24 cellular contexts compared by ENCODE assay signal in the genomic region with DNA sequence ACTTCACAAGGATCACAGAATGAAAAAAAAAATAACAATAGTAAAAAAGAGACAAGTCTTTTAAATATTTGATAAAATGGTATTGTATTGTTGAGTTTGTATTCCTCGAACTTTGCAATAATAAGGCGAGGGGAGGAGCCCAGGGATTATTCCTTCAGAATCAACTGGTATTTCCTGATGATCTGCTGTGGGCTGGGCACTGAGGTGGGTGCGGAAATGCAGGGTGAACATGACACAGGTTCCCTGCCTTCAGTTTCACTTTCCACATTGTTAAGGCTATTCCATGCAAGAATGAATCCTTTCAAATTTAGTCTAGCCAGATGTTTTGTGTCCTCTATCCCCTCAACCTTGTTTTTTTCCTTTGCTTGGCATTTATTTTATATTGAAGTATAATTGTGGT.
"Had no signal": no experiment of that assay in that cellular context is flagged by ENCODE, and none has a peak within 500 bp of the region (broad histone marks: within the 10 kb centered on the region; RNA-seq: fewer than 3 reads in every experiment).

No MANE protein-coding gene starts in this region.

- DNase-seq: activated CD4-positive, alpha-beta T cell treated with anti-CD3 and anti-CD28 coated beads, Interleukin-2, amount 10 ng/mL, durations not matched to agents 24 days and 14 days; activated CD8-positive, alpha-beta memory T cell treated with anti-CD3 and anti-CD28 coated beads, Interleukin-2, amount 10 ng/mL, durations not matched to agents 7 days and 5 days; activated CD8-positive, alpha-beta T cell treated with anti-CD3 and anti-CD28 coated beads for 36 hours; activated effector memory CD4-positive, alpha-beta T cell treated with anti-CD3 and anti-CD28 coated beads, Interleukin-2, amount 50 U/mL, for 16 hours; activated naive CD4-positive, alpha-beta T cell treated with anti-CD3 and anti-CD28 coated beads, Interleukin-2, amount 10 ng/mL, durations not matched to agents 7 days and 5 days; activated T-cell treated with anti-CD3 and anti-CD28 coated beads for 4 hours; amygdala; cerebellar nuclear complex; erythroblast; foreskin melanocyte; left ventricle myocardium superior; midbrain; posterior cingulate gyrus; stimulated activated CD4-positive, alpha-beta T cell treated with anti-CD3 and anti-CD28 coated beads, Interleukin-2, amount 100 ng/mL, for 48 hours; stimulated activated CD8-positive, alpha-beta memory T cell treated with anti-CD3 and anti-CD28 coated beads, Interleukin-4, amount 100 ng/mL, for 48 hours; stimulated activated naive B cell treated with anti-CD40 and anti-IgM and Interleukin-4, amounts not matched to agents 10 μg/mL and 1 μg/mL and 100 μg/mL, for 72 hours; T-cell; testis; trophoblast cell had no signal

- H3K4me3 ChIP-seq: hepatocyte, smooth muscle cell, testis had no signal

- H3K27ac ChIP-seq: hepatocyte, testis, VCaP had no signal

- ATAC-seq: activated CD4-positive, CD25-positive, alpha-beta regulatory T cell treated with anti-CD3 and anti-CD28 coated beads, Interleukin-2, amount 50 U/mL, for 24 hours; activated CD8-positive, alpha-beta memory T cell treated with anti-CD3 and anti-CD28 coated beads, Interleukin-2, amount 10 ng/mL, durations not matched to agents 7 days and 5 days; activated CD8-positive, alpha-beta T cell treated with anti-CD3 and anti-CD28 coated beads for 36 hours; left ventricle myocardium superior; sciatic nerve; stimulated activated naive B cell treated with anti-CD40 and anti-IgM and Interleukin-4, amounts not matched to agents 10 μg/mL and 1 μg/mL and 100 μg/mL, for 72 hours; T-cell had no signal

- H3K4me2 ChIP-seq: hepatocyte, smooth muscle cell had no signal

- H3K27me3 ChIP-seq: hepatocyte, testis had no signal

- H3K9me3 ChIP-seq: testis had no signal
